26 cellular contexts compared by ENCODE assay signal in the genomic region with DNA sequence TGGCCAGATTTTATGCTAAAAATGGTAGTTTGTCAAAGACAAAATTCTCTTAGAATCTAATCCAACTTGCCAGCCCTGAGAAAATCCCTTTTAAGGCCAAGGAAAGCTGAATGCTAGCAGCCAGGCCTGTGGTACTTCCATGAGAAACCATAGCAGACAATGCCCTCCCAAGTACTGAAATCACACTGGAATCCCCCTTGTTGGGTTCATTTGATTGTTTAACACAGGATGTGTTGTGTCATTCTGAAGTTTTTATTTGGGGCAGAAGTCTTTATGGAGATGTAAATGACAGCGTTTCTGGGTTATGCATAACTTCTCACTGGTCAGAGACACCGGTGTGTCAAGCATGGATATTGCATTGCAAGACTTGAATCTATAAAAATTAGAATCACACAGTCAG. TPM values are rescaled to one million over a fixed set of nuclear protein-coding genes. Genes with fewer than 3 reads are reported as not detected.
DNase-seq lines count a peak whose midpoint lies in the region; ATAC-seq and TF ChIP-seq lines count a peak whose summit lies in the region.
"Had no signal": no experiment of that assay in that cellular context is flagged by ENCODE, and none has a peak within 500 bp of the region (broad histone marks: within the 10 kb centered on the region; RNA-seq: fewer than 3 reads in every experiment).

No MANE protein-coding gene starts in this region.

- no peaks in the 10 kb centered on the region for H3K9me3 Mint-ChIP-seq in activated naive CD4-positive, alpha-beta T cell treated with anti-CD3 and anti-CD28 coated beads for 36 hours
- H3K9me3 Mint-ChIP-seq in effector memory CD8-positive, alpha-beta T cell: no peaks in the 10 kb centered on the region
- no peaks in the 10 kb centered on the region for H3K9me3 Mint-ChIP-seq in stimulated activated naive CD8-positive, alpha-beta T cell treated with anti-CD3 and anti-CD28 coated beads, Interleukin-15, amount 100 ng/mL, for 72 hours
- H3K9me3 Mint-ChIP-seq: activated naive CD4-positive, alpha-beta T cell treated with anti-CD3 and anti-CD28 coated beads, Interleukin-2, amount 10 ng/mL, durations not matched to agents 7 days and 5 days; activated T-helper 1 cell treated with anti-CD3 and anti-CD28 coated beads, Interleukin-12 subunit alpha, Interleukin-12 subunit beta, Interleukin-2, Interleukin-4 antibody, amounts not matched to agents 30 ng/mL and 10 ng/mL and 1 ng/mL, durations not matched to agents 14 hours and 24 hours and 36 hours; CD4-positive, alpha-beta memory T cell; stimulated activated naive CD8-positive, alpha-beta T cell treated with anti-CD3 and anti-CD28 coated beads, Interleukin-15, Interleukin-2, amounts not matched to agents 100 ng/mL and 50 ng/mL, for 24 hours; T-helper 2 cell treated with Interferon-gamma antibody and Interleukin-4, amounts not matched to agents 5 μg/mL and 100 μg/mL, for 36 hours had no signal

- H2BK5ac ChIP-seq in IMR-90 (ENCODE audit: low read depth, low read length, poor library complexity, severe bottlenecking): no peak overlapping the region

- no peaks in the 10 kb centered on the region for H4K20me1 ChIP-seq in IMR-90 (ENCODE audit: insufficient read depth, low read length)

- POLR2A ChIA-PET in IMR-90 (lab: Charles Lee; ENCODE audit: unreplicated experiment): no interaction called here

- WGBS in IMR-90 (ENCODE audit: extremely low coverage in 2 of 2, insufficient read length in 1 of 2), 2 experiments: 100% methylated on average over 1 of the region's 2 CpGs; no CpG with 5 or more reads in 1 of the 2 experiments

- no peaks in the 10 kb centered on the region for H3K27me3 Mint-ChIP-seq in activated naive CD4-positive, alpha-beta T cell treated with anti-CD3 and anti-CD28 coated beads for 36 hours (ENCODE audit: low read depth)
- H3K27me3 Mint-ChIP-seq in effector memory CD8-positive, alpha-beta T cell: no peaks in the 10 kb centered on the region
- no peaks in the 10 kb centered on the region for H3K27me3 Mint-ChIP-seq in stimulated activated naive CD8-positive, alpha-beta T cell treated with anti-CD3 and anti-CD28 coated beads, Interleukin-15, amount 100 ng/mL, for 72 hours
- H3K27me3 Mint-ChIP-seq: activated CD8-positive, alpha-beta memory T cell treated with anti-CD3 and anti-CD28 coated beads, Interleukin-2, amount 10 ng/mL, durations not matched to agents 7 days and 5 days; activated naive CD4-positive, alpha-beta T cell treated with anti-CD3 and anti-CD28 coated beads, Interleukin-2, amount 10 ng/mL, durations not matched to agents 7 days and 5 days; B cell; CD4-positive, alpha-beta memory T cell; stimulated activated naive CD8-positive, alpha-beta T cell treated with anti-CD3 and anti-CD28 coated beads, Interleukin-15, Interleukin-2, amounts not matched to agents 100 ng/mL and 50 ng/mL, for 24 hours had no signal

- no peak overlapping the region for H3K27ac ChIP-seq in IMR-90 (ENCODE audit: insufficient read depth, low read length)

- CTCF ChIA-PET in activated naive CD4-positive, alpha-beta T cell treated with anti-CD3 and anti-CD28 coated beads for 36 hours (lab: Charles Lee): interaction anchor here (0.6 to 0.7 kb wide), 2 partner anchors 23 to 31 kb away, joined by 3 read pairs; no protein-coding TSS in a partner anchor
- CTCF ChIA-PET in IMR-90 (lab: Yijun Ruan, JAX): no interaction called here

- peaks cover 5% of the 10 kb centered on the region for H3K9me1 ChIP-seq in IMR-90 (ENCODE audit: insufficient read depth, low read length)

- H3K4me2 ChIP-seq in IMR-90 (ENCODE audit: low read depth, low read length): no peak overlapping the region

- TF ChIP-seq RAD21 in IMR-90 (IDR thresholded peaks at IDR 0.05; ENCODE audit: low read length): no peak

- H3K56ac ChIP-seq in IMR-90 (ENCODE audit: extremely low read depth, insufficient read depth, low read length): no peak overlapping the region

- no peak overlapping the region for H3K18ac ChIP-seq in IMR-90 (ENCODE audit: low read depth, low read length)

- no peak overlapping the region for H3K9ac ChIP-seq in IMR-90 (ENCODE audit: low read depth, low read length)

- no peak overlapping the region for H3K23ac ChIP-seq in IMR-90 (ENCODE audit: low read depth, low read length)

- TF ChIP-seq CTCF in IMR-90 (conservative IDR thresholded peaks at IDR 0.05; ENCODE audit: low read depth, low read length): no peak

- dilution Hi-C loops in IMR-90 (cut with HindIII; ENCODE audit: low sequenced_read_pairs, unreplicated experiment): no loop called here

- TF ChIP-seq POLR2A in IMR-90 (IDR thresholded peaks at IDR 0.05; ENCODE audit: low read depth, low read length): no peak

- intact Hi-C loops in activated naive CD4-positive, alpha-beta T cell treated with anti-CD3 and anti-CD28 coated beads for 36 hours (cut with micrococcal nuclease): no loop called here
- intact Hi-C loops in IMR-90 (cut with micrococcal nuclease): no loop called here

- H3K9me3 ChIP-seq in IMR-90 (ENCODE audit: control insufficient read depth, insufficient read depth, low read length): no peaks in the 10 kb centered on the region

- peaks cover 6% of the 10 kb centered on the region for H3K4me1 ChIP-seq in IMR-90 (ENCODE audit: control insufficient read depth, insufficient read depth, low read length)

- no peak overlapping the region for H4K8ac ChIP-seq in IMR-90 (ENCODE audit: low read depth in 2 of 2, low read length in 2 of 2)

- no peak overlapping the region for H4K91ac ChIP-seq in IMR-90 (ENCODE audit: insufficient read depth, low read depth, low read length)

- no peak overlapping the region for H2AK5ac ChIP-seq in IMR-90 (ENCODE audit: low read depth, low read length)

- no peak overlapping the region for H2BK15ac ChIP-seq in IMR-90 (ENCODE audit: low read depth, low read length)

- H3K4me3 ChIP-seq in IMR-90 (ENCODE audit: insufficient read depth, low read depth, low read length): no peak overlapping the region

- no peak overlapping the region for H2AK9ac ChIP-seq in IMR-90 (replicated peaks; ENCODE audit: low read depth, low read length, poor library complexity)

- H4K5ac ChIP-seq in IMR-90 (ENCODE audit: low read depth, low read length): no peak overlapping the region

- peaks cover 6% of the 10 kb centered on the region for H3K36me3 ChIP-seq in IMR-90 (ENCODE audit: control insufficient read depth, insufficient read depth, low read length)

- peaks cover 16% of the 10 kb centered on the region for H3K4me1 Mint-ChIP-seq in activated naive CD4-positive, alpha-beta T cell treated with anti-CD3 and anti-CD28 coated beads for 36 hours (ENCODE audit: low read depth)
- H3K4me1 Mint-ChIP-seq in effector memory CD8-positive, alpha-beta T cell (ENCODE audit: low read depth in 2 of 2): peaks cover 0 to 2% of the 10 kb centered on the region in 2 donors
- H3K4me1 Mint-ChIP-seq in stimulated activated naive CD8-positive, alpha-beta T cell treated with anti-CD3 and anti-CD28 coated beads, Interleukin-15, amount 100 ng/mL, for 72 hours: peaks cover 20% of the 10 kb centered on the region

- DNase-seq in activated naive CD4-positive, alpha-beta T cell treated with anti-CD3 and anti-CD28 coated beads for 36 hours: no peak
- no peak for DNase-seq in activated naive CD4-positive, alpha-beta T cell treated with anti-CD3 and anti-CD28 coated beads, Interleukin-2, amount 50 U/mL, for 16 hours
- no peak for DNase-seq in IMR-90
- no peak for DNase-seq in effector memory CD8-positive, alpha-beta T cell
- no peak for DNase-seq in stimulated activated naive CD8-positive, alpha-beta T cell treated with anti-CD3 and anti-CD28 coated beads, Interleukin-15, amount 100 ng/mL, for 72 hours
- DNase-seq in HK-2 (ENCODE audit: unreplicated experiment): no peak
- DNase-seq: ACHN; activated CD8-positive, alpha-beta memory T cell treated with anti-CD3 and anti-CD28 coated beads, Interleukin-2, amount 10 ng/mL, durations not matched to agents 7 days and 5 days; activated naive CD4-positive, alpha-beta T cell treated with anti-CD3 and anti-CD28 coated beads, Interleukin-2, amount 10 ng/mL, durations not matched to agents 7 days and 5 days; anterior cingulate cortex; CD4-positive, alpha-beta memory T cell; effector CD8-positive, alpha-beta T cell; mesendoderm; MV-4-11; NCI-H1436; NCI-H2081; NCI-H2227 treated with DMSO at 0.1 percent for 48 hours; NCI-H526; small intestine had no signal

- no peak overlapping the region for H2BK20ac ChIP-seq in IMR-90 (ENCODE audit: low read depth, low read length)

- no peak overlapping the region for H3K14ac ChIP-seq in IMR-90 (replicated peaks; ENCODE audit: low read depth, low read length)

- in situ Hi-C loops in IMR-90 (cut with MboI; ENCODE audit: low sequenced_read_pairs): no loop called here

- no peak for ATAC-seq in IMR-90 (ENCODE audit: low read depth)
- ATAC-seq in effector memory CD8-positive, alpha-beta T cell (replicated peaks): peak; percentile 19
- peak; percentile 84 for ATAC-seq in stimulated activated naive CD8-positive, alpha-beta T cell treated with anti-CD3 and anti-CD28 coated beads, Interleukin-15, amount 100 ng/mL, for 72 hours
- ATAC-seq in HG03378 (IDR thresholded peaks at IDR 0.05; ENCODE audit: unreplicated experiment): no peak
- ATAC-seq in GM18858 (IDR thresholded peaks at IDR 0.05; ENCODE audit: unreplicated experiment): no peak
- ATAC-seq: activated CD8-positive, alpha-beta memory T cell treated with anti-CD3 and anti-CD28 coated beads, Interleukin-2, amount 10 ng/mL, durations not matched to agents 7 days and 5 days had no signal

- peak overlapping the region; percentile 7 for H3K27ac Mint-ChIP-seq in activated naive CD4-positive, alpha-beta T cell treated with anti-CD3 and anti-CD28 coated beads for 36 hours
- no peak overlapping the region for H3K27ac Mint-ChIP-seq in effector memory CD8-positive, alpha-beta T cell
- H3K27ac Mint-ChIP-seq in stimulated activated naive CD8-positive, alpha-beta T cell treated with anti-CD3 and anti-CD28 coated beads, Interleukin-15, amount 100 ng/mL, for 72 hours: no peak overlapping the region
- H3K27ac Mint-ChIP-seq: activated CD8-positive, alpha-beta memory T cell treated with anti-CD3 and anti-CD28 coated beads, Interleukin-2, amount 10 ng/mL, durations not matched to agents 7 days and 5 days; activated naive CD4-positive, alpha-beta T cell treated with anti-CD3 and anti-CD28 coated beads, Interleukin-2, amount 10 ng/mL, durations not matched to agents 7 days and 5 days; activated T-helper 1 cell treated with anti-CD3 and anti-CD28 coated beads, Interleukin-12 subunit alpha, Interleukin-12 subunit beta, Interleukin-2, Interleukin-4 antibody, amounts not matched to agents 30 ng/mL and 10 ng/mL and 1 ng/mL, durations not matched to agents 14 hours and 24 hours and 36 hours; B cell; stimulated activated naive CD8-positive, alpha-beta T cell treated with anti-CD3 and anti-CD28 coated beads, Interleukin-15, Interleukin-2, amounts not matched to agents 100 ng/mL and 50 ng/mL, for 24 hours; T-helper 2 cell treated with Interferon-gamma antibody and Interleukin-4, amounts not matched to agents 5 μg/mL and 100 μg/mL, for 36 hours had no signal

- peaks cover 0 to 4% of the 10 kb centered on the region in 2 experiments; a peak in 1 of 4 replicates for H3K79me1 ChIP-seq in IMR-90 (ENCODE audit: low read depth in 1 of 2, low read length in 2 of 2)

- no peak overlapping the region for H2AFZ ChIP-seq in IMR-90 (replicated peaks; ENCODE audit: low read length, poor library complexity)

- no peaks in the 10 kb centered on the region for H3K27me3 ChIP-seq in IMR-90 (ENCODE audit: control insufficient read depth, insufficient read depth, low read length)

- H3K4me3 Mint-ChIP-seq in activated naive CD4-positive, alpha-beta T cell treated with anti-CD3 and anti-CD28 coated beads for 36 hours: no peak overlapping the region
- no peak overlapping the region for H3K4me3 Mint-ChIP-seq in effector memory CD8-positive, alpha-beta T cell
- no peak overlapping the region for H3K4me3 Mint-ChIP-seq in stimulated activated naive CD8-positive, alpha-beta T cell treated with anti-CD3 and anti-CD28 coated beads, Interleukin-15, amount 100 ng/mL, for 72 hours
- H3K4me3 Mint-ChIP-seq: activated CD8-positive, alpha-beta memory T cell treated with anti-CD3 and anti-CD28 coated beads, Interleukin-2, amount 10 ng/mL, durations not matched to agents 7 days and 5 days; activated naive CD4-positive, alpha-beta T cell treated with anti-CD3 and anti-CD28 coated beads, Interleukin-2, amount 10 ng/mL, durations not matched to agents 7 days and 5 days; activated T-helper 1 cell treated with anti-CD3 and anti-CD28 coated beads, Interleukin-12 subunit alpha, Interleukin-12 subunit beta, Interleukin-2, Interleukin-4 antibody, amounts not matched to agents 30 ng/mL and 10 ng/mL and 1 ng/mL, durations not matched to agents 14 hours and 24 hours and 36 hours; B cell; CD4-positive, alpha-beta memory T cell; stimulated activated naive CD8-positive, alpha-beta T cell treated with anti-CD3 and anti-CD28 coated beads, Interleukin-15, Interleukin-2, amounts not matched to agents 100 ng/mL and 50 ng/mL, for 24 hours; T-helper 2 cell treated with Interferon-gamma antibody and Interleukin-4, amounts not matched to agents 5 μg/mL and 100 μg/mL, for 36 hours had no signal

- H3K4ac ChIP-seq in IMR-90 (ENCODE audit: low read depth, low read length): no peak overlapping the region

- peaks cover 9% of the 10 kb centered on the region for H3K36me3 Mint-ChIP-seq in activated naive CD4-positive, alpha-beta T cell treated with anti-CD3 and anti-CD28 coated beads for 36 hours (ENCODE audit: low read depth)
- peaks cover 15% of the 10 kb centered on the region for H3K36me3 Mint-ChIP-seq in effector memory CD8-positive, alpha-beta T cell (ENCODE audit: insufficient read depth)

- BruUV-seq in IMR-90 (replicated peaks; lab: Mats Ljungman, UMichigan): TSS peak; percentile 91

- no peak overlapping the region for H2BK120ac ChIP-seq in IMR-90 (ENCODE audit: low read depth, low read length)

RNA-seq across cellular contexts. Expression of gene ARL2BP, which starts 6.0 kb away (rescaled TPM):
- total RNA-seq in activated naive CD4-positive, alpha-beta T cell treated with anti-CD3 and anti-CD28 coated beads for 36 hours: 10 to 100 TPM; 11.0 to 11.2 TPM
- total RNA-seq in IMR-90 (2012; rRNA removed): 73.7 and 77.8 TPM in 2 replicates
- polyA plus RNA-seq in IMR-90 (2012; rRNA removed): 46.8 and 46.9 TPM in 2 replicates
- polyA plus RNA-seq in IMR-90 (2012; cell fraction: cytosol; rRNA removed): 25.7 and 37.1 TPM in 2 replicates
- polyA plus RNA-seq in IMR-90 (2012; cell fraction: nucleus; rRNA removed; ENCODE audit: low replicate concordance): 8.1 and 26.0 TPM in 2 replicates

RNA-seq across cellular contexts. Expression of gene PLLP, which starts 45.4 kb away (rescaled TPM):
- under 1 TPM; 0.25 to 0.41 TPM for total RNA-seq in activated naive CD4-positive, alpha-beta T cell treated with anti-CD3 and anti-CD28 coated beads for 36 hours
- not detected in 2 replicates for total RNA-seq in IMR-90 (2012; rRNA removed)
- polyA plus RNA-seq in IMR-90 (2012; rRNA removed): 0.05 TPM in 1 of 2 replicates, not detected in the other
- polyA plus RNA-seq in IMR-90 (2012; cell fraction: cytosol; rRNA removed): 0.04 TPM in 1 of 2 replicates, not detected in the other
- polyA plus RNA-seq in IMR-90 (2012; cell fraction: nucleus; rRNA removed; ENCODE audit: low replicate concordance): not detected in 2 replicates
- total RNA-seq: activated CD8-positive, alpha-beta memory T cell treated with anti-CD3 and anti-CD28 coated beads, Interleukin-2, amount 10 ng/mL, durations not matched to agents 7 days and 5 days; B cell; LHCN-M2 had no signal

RNA-seq across cellular contexts. Expression of gene RSPRY1, which starts 53.0 kb away (rescaled TPM):
- total RNA-seq in activated naive CD4-positive, alpha-beta T cell treated with anti-CD3 and anti-CD28 coated beads for 36 hours: 10 to 100 TPM; 25.7 to 28.7 TPM
- 59.2 and 62.2 TPM in 2 replicates for total RNA-seq in IMR-90 (2012; rRNA removed)
- polyA plus RNA-seq in IMR-90 (2012; rRNA removed): 23.7 and 25.2 TPM in 2 replicates
- polyA plus RNA-seq in IMR-90 (2012; cell fraction: cytosol; rRNA removed): 9.2 and 10.2 TPM in 2 replicates
- 10.3 and 29.1 TPM in 2 replicates for polyA plus RNA-seq in IMR-90 (2012; cell fraction: nucleus; rRNA removed; ENCODE audit: low replicate concordance)

RNA-seq across cellular contexts. Expression of gene PSME3IP1, which starts 53.2 kb away (rescaled TPM):
- total RNA-seq in activated naive CD4-positive, alpha-beta T cell treated with anti-CD3 and anti-CD28 coated beads for 36 hours: 100 to 1,000 TPM; 106 to 110 TPM
- 50.2 and 52.2 TPM in 2 replicates for total RNA-seq in IMR-90 (2012; rRNA removed)
- polyA plus RNA-seq in IMR-90 (2012; rRNA removed): 71.2 and 75.2 TPM in 2 replicates
- polyA plus RNA-seq in IMR-90 (2012; cell fraction: cytosol; rRNA removed): 53.6 and 57.9 TPM in 2 replicates
- polyA plus RNA-seq in IMR-90 (2012; cell fraction: nucleus; rRNA removed; ENCODE audit: low replicate concordance): 78.1 and 104 TPM in 2 replicates

Comparison
In these comparisons a context has a peak if more than half of its experiments do, and no peak if none do; other contexts are left out.
1. ATAC-seq: peak in effector memory CD8-positive, alpha-beta T cell (single experiment) and stimulated activated naive CD8-positive, alpha-beta T cell treated with anti-CD3 and anti-CD28 coated beads, Interleukin-15, amount 100 ng/mL, for 72 hours (single experiment); none in IMR-90 (single experiment), HG03378 (single experiment) and GM18858 (single experiment).